In the genomic region with DNA sequence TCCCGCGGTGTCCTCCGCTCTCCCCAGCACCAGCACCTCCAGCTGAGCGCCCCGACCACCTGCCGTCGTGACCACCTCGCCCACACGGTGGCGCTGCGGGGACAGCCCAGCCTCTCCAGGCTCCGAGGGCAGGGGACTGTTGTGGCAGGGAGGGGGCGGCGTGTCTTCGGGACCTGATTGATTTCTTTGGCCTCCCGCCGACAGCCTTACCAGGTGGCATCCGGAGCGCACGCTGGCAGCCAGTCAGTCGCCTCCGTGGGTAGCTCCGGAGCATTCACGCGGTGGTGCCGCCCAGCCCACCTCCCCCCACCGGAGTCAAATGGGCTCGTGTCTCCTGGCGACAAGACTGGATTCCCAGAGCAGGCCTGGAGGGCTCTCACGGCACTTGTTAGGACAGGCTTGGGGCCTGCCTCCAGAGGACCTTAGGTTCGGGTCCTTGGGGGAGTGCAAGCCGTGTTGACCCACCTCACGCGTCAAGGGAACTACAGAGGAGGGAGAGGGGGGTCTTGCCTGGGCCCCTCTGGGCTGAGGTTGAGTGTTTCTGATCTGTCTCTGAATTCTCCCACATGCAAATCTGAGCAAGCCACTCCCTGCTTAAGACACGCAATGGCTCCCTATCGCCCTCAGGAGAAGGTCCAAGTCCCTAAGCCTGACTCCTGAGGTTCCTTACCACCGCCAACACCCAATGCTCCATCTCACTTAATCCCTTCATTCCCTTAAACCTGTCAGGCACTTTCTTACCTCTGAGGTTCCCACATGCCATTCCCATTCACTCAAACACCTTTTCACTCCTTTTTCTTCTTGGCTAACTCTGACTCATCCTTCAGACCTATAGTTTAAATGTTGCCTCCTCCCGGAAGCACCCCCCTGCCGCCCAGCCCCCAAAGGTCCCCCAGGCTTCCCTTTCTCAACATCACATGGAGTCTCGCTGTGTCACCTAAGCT, we compare ENCODE assay signal across 8 cellular contexts. TPM values are rescaled to one million over a fixed set of nuclear protein-coding genes. Genes with fewer than 3 reads are reported as not detected.
DNase-seq lines count a peak whose midpoint lies in the region; ATAC-seq and TF ChIP-seq lines count a peak whose summit lies in the region.

No MANE protein-coding gene starts in this region.

- no peaks in the 10 kb centered on the region for H3K36me3 ChIP-seq in endodermal cell (ENCODE audit: control insufficient read depth, insufficient read depth, low read length)
- H3K36me3 ChIP-seq in mesendoderm (ENCODE audit: control insufficient read depth, insufficient read depth, low read length), result no peaks in the 10 kb centered on the region

- H3K36me3 Mint-ChIP-seq in endodermal cell (ENCODE audit: low read depth), result no peaks in the 10 kb centered on the region

- H3K9me3 ChIP-seq in endodermal cell (ENCODE audit: control insufficient read depth, low read length), result no peaks in the 10 kb centered on the region

- H3K27ac ChIP-seq in endodermal cell (ENCODE audit: low read depth, low read length) (no peak overlapping the region), mesendoderm (ENCODE audit: low read depth, low read length) (no peak overlapping the region)

- H4K5ac ChIP-seq in mesendoderm (ENCODE audit: low read length), result no peak overlapping the region

- no peak overlapping the region for H2AK5ac ChIP-seq in mesendoderm (ENCODE audit: low read length)

- H3K79me2 ChIP-seq in mesendoderm (ENCODE audit: control insufficient read depth, insufficient read depth, low read length), result no peaks in the 10 kb centered on the region

- H2BK5ac ChIP-seq in mesendoderm (ENCODE audit: low read length), result no peak overlapping the region

- H3K79me1 ChIP-seq in mesendoderm (ENCODE audit: low read length), result no peaks in the 10 kb centered on the region

- H2BK120ac ChIP-seq in mesendoderm (ENCODE audit: low read depth, low read length), result no peak overlapping the region

- peak overlapping the region; percentile 52 for H3K4me3 Mint-ChIP-seq in endodermal cell

- no peaks in the 10 kb centered on the region for H3K9me3 Mint-ChIP-seq in endodermal cell

- H3K27me3 Mint-ChIP-seq in endodermal cell (ENCODE audit: insufficient read depth), result peaks cover 12% of the 10 kb centered on the region

- H3K27me3 ChIP-seq in endodermal cell (ENCODE audit: control insufficient read depth, insufficient read depth, low read length, poor library complexity, severe bottlenecking) (no peaks in the 10 kb centered on the region), mesendoderm (ENCODE audit: insufficient read depth, low read length, poor library complexity) (no peaks in the 10 kb centered on the region)

- H3K4ac ChIP-seq in mesendoderm (ENCODE audit: low read depth, low read length), result no peak overlapping the region

- 21 to 33% methylated on average over 14 to 40 of the region's 40 CpGs for WGBS in endodermal cell (ENCODE audit: insufficient coverage in 1 of 2, insufficient read length in 1 of 2), 2 experiments
- WGBS in mesendoderm (ENCODE audit: extremely low coverage, insufficient coverage, low lambda C conversion rate), result no CpG with 5 or more reads among the region's 40 CpGs

- ATAC-seq in HG03354 (IDR thresholded peaks at IDR 0.05; ENCODE audit: poor library complexity, severe bottlenecking, unreplicated experiment) (peak; percentile 81), GM18517 (IDR thresholded peaks at IDR 0.05; ENCODE audit: unreplicated experiment) (no peak)

- DNase-seq in GM12864 (ENCODE audit: low read depth), result no peak
- DNase-seq in NCI-H748 treated with DMSO at 0.1 percent for 48 hours (lab: John Stamatoyannopoulos, UW), result peak; percentile 42
- DNase-seq in activated CD8-positive, alpha-beta memory T cell treated with anti-CD3 and anti-CD28 coated beads for 4 hours (ENCODE audit: low read depth in 2 of 2), result peak; percentile 19 to 26
- DNase-seq in endodermal cell, result peak; percentile 98
- peak; percentile 87 for DNase-seq in mesendoderm
- peak; percentile 57 for DNase-seq in stimulated activated CD8-positive, alpha-beta memory T cell treated with anti-CD3 and anti-CD28 coated beads, Interleukin-15, amount 100 ng/mL, for 24 hours (ENCODE audit: low read depth)

- peak overlapping the region; percentile 87 for H3K56ac ChIP-seq in mesendoderm (ENCODE audit: low read length)

- no peak overlapping the region for H4K8ac ChIP-seq in mesendoderm (ENCODE audit: low read depth, low read length)

- H3K9ac ChIP-seq in endodermal cell (ENCODE audit: extremely low read depth, low read length, poor library complexity, severe bottlenecking) (no peak overlapping the region), mesendoderm (ENCODE audit: low read length) (peak overlapping the region; percentile 51)

- peak overlapping the region; percentile 66 for H3K27ac Mint-ChIP-seq in endodermal cell

- TF ChIP-seq CTCF in GM12864 (IDR thresholded peaks at IDR 0.05; ENCODE audit: low read depth, low read length, missing control alignments), result peak; percentile 84
- TF ChIP-seq CTCF in endodermal cell (conservative IDR thresholded peaks at IDR 0.05), result peak; percentile 97

- peak overlapping the region; percentile 51 for H3K4me2 ChIP-seq in mesendoderm (ENCODE audit: low read length)

- H3K4me3 ChIP-seq in GM12864 (ENCODE audit: low read depth, low read length) (no peak overlapping the region), endodermal cell (ENCODE audit: low read length) (no peak overlapping the region), mesendoderm (ENCODE audit: low read length) (no peak overlapping the region)

- H3K4me1 Mint-ChIP-seq in endodermal cell, result peaks cover 6% of the 10 kb centered on the region

- H2BK15ac ChIP-seq in mesendoderm (replicated peaks; ENCODE audit: low read depth), result no peak overlapping the region

- H3K18ac ChIP-seq in mesendoderm (ENCODE audit: low read length), result no peak overlapping the region

- H3K23ac ChIP-seq in mesendoderm (ENCODE audit: low read length), result no peak overlapping the region

- H3K4me1 ChIP-seq in endodermal cell (ENCODE audit: control insufficient read depth, insufficient read depth, low read length) (no peaks in the 10 kb centered on the region), mesendoderm (ENCODE audit: control insufficient read depth, low read depth, low read length) (no peaks in the 10 kb centered on the region)

RNA-seq across cellular contexts. Expression of a gene that starts 51.2 kb away (rescaled TPM):
- not detected for total RNA-seq in endodermal cell
- not detected for polyA plus RNA-seq in endodermal cell (2013, experiment 1 of 2)
- polyA plus RNA-seq in endodermal cell (2013, experiment 2 of 2), result not detected
- polyA plus RNA-seq in mesendoderm (2013, experiment 1 of 2), result not detected
- polyA plus RNA-seq in mesendoderm (2013, experiment 2 of 2), result not detected
